In genomic region chr12:96427269-96427729, GRCh38 we compare ENCODE assay signal across 1 cellular context.
TF ChIP-seq lines count a peak whose summit lies in the region.

No MANE protein-coding gene starts in this region.

TF ChIP-seq in SK-N-SH, 30 proteins besides CTCF, POLR2A, EP300 and RAD21 (continued from another document):
- no peak for TF ChIP-seq REST (IDR thresholded peaks at IDR 0.05; ENCODE audit: low read depth, low read length)
- peak; percentile 99 for TF ChIP-seq TCF12 (IDR thresholded peaks at IDR 0.05)
- TF ChIP-seq POLR2AphosphoS5 (IDR thresholded peaks at IDR 0.05; ENCODE audit: low read depth, low read length), result peak; percentile 86
- TF ChIP-seq USF1 (IDR thresholded peaks at IDR 0.05; ENCODE audit: borderline replicate concordance, low read depth), result no peak
- TF ChIP-seq EZH2phosphoT487 (IDR thresholded peaks at IDR 0.05; ENCODE audit: borderline replicate concordance, low read depth), result no peak
- no peak for TF ChIP-seq USF2 (IDR thresholded peaks at IDR 0.05; ENCODE audit: borderline replicate concordance, low read depth, low read length)
- TF ChIP-seq YY1 (IDR thresholded peaks at IDR 0.05; ENCODE audit: low read depth), result peak; percentile 83
- no peak for TF ChIP-seq SMC3 (IDR thresholded peaks at IDR 0.05; ENCODE audit: low read depth, low read length)
- peak; percentile 97 for TF ChIP-seq NFIC (IDR thresholded peaks at IDR 0.05; ENCODE audit: borderline replicate concordance)
- TF ChIP-seq TEAD4 (IDR thresholded peaks at IDR 0.05; ENCODE audit: borderline replicate concordance, insufficient read depth), result peak; percentile 92
- peak; percentile 57; the same call in 1 of the 2 replicates for TF ChIP-seq ELF1 (IDR thresholded peaks at IDR 0.05)
- TF ChIP-seq JUND (IDR thresholded peaks at IDR 0.05), result peak; percentile 98
- no peak for TF ChIP-seq MXI1 (IDR thresholded peaks at IDR 0.05; ENCODE audit: low read depth, low read length)
- TF ChIP-seq MEF2A (IDR thresholded peaks at IDR 0.05; ENCODE audit: borderline replicate concordance, low read depth), result peak; percentile 38; the same call in 1 of the 2 replicates
